In the genomic region with DNA sequence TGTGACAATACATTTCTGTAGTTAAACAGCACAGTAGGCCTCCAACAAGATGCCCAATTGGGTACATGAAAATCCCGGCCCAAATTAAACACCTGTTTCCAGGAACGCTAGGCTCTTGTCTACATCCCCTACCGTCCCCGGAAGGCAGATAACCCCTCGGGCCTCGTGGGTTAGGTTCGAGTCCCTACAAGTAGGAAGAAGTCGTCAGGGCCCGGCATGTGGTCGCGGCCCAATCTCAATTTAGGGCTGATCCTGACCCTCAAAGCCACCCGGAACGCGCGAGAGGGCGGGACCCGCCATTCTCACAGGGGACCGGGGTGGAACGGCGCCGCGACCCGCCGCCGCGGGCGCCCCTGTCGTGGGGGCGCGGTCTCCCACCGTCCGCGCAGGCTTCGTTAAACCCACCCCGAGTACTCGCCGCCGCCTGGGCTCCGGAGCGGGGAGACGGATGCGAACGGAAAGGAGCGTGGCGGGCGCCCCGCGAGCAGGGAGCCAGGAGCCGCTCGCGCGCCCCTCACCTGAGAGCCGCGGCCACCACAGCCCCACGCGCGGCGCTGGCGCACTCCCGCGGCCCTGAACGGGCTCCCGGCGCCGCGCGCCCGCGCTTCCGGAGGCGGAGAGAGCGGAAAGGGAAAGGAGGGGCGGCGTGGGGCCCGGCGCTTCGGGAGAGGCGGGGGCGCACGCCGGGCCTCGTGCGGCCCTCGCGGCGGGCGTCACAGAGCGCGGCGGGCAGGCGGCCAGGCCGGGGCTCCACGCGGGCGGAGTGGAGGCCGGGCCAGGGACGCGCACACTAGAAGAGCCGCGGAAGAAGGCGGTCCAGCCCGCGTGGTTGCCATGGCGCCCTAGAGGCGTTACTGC, we compare ENCODE assay signal across 1 cellular context.
TF ChIP-seq lines count a peak whose summit lies in the region.

Gene CFAP97, minus strand, starts transcription at position 621 of the 858 bp plus-strand sequence. CDS start 12,804 bp downstream, outside the sequence.

TF ChIP-seq in K562, 482 proteins besides CTCF, POLR2A, EP300 and RAD21 (continued from another document and continues in another):
- TF ChIP-seq, protein P1, sequence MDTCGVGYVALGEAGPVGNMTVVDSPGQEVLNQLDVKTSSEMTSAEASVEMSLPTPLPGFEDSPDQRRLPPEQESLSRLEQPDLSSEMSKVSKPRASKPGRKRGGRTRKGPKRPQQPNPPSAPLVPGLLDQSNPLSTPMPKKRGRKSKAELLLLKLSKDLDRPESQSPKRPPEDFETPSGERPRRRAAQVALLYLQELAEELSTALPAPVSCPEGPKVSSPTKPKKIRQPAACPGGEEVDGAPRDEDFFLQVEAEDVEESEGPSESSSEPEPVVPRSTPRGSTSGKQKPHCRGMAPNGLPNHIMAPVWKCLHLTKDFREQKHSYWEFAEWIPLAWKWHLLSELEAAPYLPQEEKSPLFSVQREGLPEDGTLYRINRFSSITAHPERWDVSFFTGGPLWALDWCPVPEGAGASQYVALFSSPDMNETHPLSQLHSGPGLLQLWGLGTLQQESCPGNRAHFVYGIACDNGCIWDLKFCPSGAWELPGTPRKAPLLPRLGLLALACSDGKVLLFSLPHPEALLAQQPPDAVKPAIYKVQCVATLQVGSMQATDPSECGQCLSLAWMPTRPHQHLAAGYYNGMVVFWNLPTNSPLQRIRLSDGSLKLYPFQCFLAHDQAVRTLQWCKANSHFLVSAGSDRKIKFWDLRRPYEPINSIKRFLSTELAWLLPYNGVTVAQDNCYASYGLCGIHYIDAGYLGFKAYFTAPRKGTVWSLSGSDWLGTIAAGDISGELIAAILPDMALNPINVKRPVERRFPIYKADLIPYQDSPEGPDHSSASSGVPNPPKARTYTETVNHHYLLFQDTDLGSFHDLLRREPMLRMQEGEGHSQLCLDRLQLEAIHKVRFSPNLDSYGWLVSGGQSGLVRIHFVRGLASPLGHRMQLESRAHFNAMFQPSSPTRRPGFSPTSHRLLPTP (IDR thresholded peaks at IDR 0.05; ENCODE audit: borderline replicate concordance, extremely low read depth, insufficient read length), result no peak
- peak; percentile 32; the same call in 1 of the 2 replicates for TF ChIP-seq ZBTB1 (CRISPR knock-in tag; IDR thresholded peaks at IDR 0.05; ENCODE audit: borderline replicate concordance, low read depth)
- TF ChIP-seq ZNF24 (IDR thresholded peaks at IDR 0.05), result 0 out of 2 replicates have a peak, but pooled peaks have one; percentile 9
- no peak for TF ChIP-seq SP2 (IDR thresholded peaks at IDR 0.05; ENCODE audit: extremely low read depth, low read depth, low read length, poor library complexity, severe bottlenecking)
- TF ChIP-seq ZNF449 (CRISPR knock-in tag; IDR thresholded peaks at IDR 0.05), result no peak
- TF ChIP-seq HIVEP1 (CRISPR knock-in tag; IDR thresholded peaks at IDR 0.05), result no peak
- TF ChIP-seq, protein P2, sequence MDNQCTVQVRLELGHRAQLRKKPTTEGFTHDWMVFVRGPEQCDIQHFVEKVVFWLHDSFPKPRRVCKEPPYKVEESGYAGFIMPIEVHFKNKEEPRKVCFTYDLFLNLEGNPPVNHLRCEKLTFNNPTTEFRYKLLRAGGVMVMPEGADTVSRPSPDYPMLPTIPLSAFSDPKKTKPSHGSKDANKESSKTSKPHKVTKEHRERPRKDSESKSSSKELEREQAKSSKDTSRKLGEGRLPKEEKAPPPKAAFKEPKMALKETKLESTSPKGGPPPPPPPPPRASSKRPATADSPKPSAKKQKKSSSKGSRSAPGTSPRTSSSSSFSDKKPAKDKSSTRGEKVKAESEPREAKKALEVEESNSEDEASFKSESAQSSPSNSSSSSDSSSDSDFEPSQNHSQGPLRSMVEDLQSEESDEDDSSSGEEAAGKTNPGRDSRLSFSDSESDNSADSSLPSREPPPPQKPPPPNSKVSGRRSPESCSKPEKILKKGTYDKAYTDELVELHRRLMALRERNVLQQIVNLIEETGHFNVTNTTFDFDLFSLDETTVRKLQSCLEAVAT (IDR thresholded peaks at IDR 0.05), result no peak
- 0 out of 2 replicates have a peak, but pooled peaks have one; percentile 35 for TF ChIP-seq ELF2 (CRISPR knock-in tag; IDR thresholded peaks at IDR 0.05)
- no peak for TF ChIP-seq POLR3A (IDR thresholded peaks at IDR 0.05; ENCODE audit: borderline replicate concordance, extremely low read depth, insufficient read depth, insufficient read length)
- no peak for TF ChIP-seq ZNF133 (CRISPR knock-in tag; IDR thresholded peaks at IDR 0.05)
- no peak for TF ChIP-seq ZNF79 (CRISPR knock-in tag; IDR thresholded peaks at IDR 0.05; ENCODE audit: low read depth)
- TF ChIP-seq, protein P3, sequence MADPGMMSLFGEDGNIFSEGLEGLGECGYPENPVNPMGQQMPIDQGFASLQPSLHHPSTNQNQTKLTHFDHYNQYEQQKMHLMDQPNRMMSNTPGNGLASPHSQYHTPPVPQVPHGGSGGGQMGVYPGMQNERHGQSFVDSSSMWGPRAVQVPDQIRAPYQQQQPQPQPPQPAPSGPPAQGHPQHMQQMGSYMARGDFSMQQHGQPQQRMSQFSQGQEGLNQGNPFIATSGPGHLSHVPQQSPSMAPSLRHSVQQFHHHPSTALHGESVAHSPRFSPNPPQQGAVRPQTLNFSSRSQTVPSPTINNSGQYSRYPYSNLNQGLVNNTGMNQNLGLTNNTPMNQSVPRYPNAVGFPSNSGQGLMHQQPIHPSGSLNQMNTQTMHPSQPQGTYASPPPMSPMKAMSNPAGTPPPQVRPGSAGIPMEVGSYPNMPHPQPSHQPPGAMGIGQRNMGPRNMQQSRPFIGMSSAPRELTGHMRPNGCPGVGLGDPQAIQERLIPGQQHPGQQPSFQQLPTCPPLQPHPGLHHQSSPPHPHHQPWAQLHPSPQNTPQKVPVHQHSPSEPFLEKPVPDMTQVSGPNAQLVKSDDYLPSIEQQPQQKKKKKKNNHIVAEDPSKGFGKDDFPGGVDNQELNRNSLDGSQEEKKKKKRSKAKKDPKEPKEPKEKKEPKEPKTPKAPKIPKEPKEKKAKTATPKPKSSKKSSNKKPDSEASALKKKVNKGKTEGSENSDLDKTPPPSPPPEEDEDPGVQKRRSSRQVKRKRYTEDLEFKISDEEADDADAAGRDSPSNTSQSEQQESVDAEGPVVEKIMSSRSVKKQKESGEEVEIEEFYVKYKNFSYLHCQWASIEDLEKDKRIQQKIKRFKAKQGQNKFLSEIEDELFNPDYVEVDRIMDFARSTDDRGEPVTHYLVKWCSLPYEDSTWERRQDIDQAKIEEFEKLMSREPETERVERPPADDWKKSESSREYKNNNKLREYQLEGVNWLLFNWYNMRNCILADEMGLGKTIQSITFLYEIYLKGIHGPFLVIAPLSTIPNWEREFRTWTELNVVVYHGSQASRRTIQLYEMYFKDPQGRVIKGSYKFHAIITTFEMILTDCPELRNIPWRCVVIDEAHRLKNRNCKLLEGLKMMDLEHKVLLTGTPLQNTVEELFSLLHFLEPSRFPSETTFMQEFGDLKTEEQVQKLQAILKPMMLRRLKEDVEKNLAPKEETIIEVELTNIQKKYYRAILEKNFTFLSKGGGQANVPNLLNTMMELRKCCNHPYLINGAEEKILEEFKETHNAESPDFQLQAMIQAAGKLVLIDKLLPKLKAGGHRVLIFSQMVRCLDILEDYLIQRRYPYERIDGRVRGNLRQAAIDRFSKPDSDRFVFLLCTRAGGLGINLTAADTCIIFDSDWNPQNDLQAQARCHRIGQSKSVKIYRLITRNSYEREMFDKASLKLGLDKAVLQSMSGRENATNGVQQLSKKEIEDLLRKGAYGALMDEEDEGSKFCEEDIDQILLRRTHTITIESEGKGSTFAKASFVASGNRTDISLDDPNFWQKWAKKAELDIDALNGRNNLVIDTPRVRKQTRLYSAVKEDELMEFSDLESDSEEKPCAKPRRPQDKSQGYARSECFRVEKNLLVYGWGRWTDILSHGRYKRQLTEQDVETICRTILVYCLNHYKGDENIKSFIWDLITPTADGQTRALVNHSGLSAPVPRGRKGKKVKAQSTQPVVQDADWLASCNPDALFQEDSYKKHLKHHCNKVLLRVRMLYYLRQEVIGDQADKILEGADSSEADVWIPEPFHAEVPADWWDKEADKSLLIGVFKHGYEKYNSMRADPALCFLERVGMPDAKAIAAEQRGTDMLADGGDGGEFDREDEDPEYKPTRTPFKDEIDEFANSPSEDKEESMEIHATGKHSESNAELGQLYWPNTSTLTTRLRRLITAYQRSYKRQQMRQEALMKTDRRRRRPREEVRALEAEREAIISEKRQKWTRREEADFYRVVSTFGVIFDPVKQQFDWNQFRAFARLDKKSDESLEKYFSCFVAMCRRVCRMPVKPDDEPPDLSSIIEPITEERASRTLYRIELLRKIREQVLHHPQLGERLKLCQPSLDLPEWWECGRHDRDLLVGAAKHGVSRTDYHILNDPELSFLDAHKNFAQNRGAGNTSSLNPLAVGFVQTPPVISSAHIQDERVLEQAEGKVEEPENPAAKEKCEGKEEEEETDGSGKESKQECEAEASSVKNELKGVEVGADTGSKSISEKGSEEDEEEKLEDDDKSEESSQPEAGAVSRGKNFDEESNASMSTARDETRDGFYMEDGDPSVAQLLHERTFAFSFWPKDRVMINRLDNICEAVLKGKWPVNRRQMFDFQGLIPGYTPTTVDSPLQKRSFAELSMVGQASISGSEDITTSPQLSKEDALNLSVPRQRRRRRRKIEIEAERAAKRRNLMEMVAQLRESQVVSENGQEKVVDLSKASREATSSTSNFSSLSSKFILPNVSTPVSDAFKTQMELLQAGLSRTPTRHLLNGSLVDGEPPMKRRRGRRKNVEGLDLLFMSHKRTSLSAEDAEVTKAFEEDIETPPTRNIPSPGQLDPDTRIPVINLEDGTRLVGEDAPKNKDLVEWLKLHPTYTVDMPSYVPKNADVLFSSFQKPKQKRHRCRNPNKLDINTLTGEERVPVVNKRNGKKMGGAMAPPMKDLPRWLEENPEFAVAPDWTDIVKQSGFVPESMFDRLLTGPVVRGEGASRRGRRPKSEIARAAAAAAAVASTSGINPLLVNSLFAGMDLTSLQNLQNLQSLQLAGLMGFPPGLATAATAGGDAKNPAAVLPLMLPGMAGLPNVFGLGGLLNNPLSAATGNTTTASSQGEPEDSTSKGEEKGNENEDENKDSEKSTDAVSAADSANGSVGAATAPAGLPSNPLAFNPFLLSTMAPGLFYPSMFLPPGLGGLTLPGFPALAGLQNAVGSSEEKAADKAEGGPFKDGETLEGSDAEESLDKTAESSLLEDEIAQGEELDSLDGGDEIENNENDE (IDR thresholded peaks at IDR 0.05; ENCODE audit: low read depth, low read length), result no peak
- TF ChIP-seq ZNF146 (CRISPR knock-in tag; IDR thresholded peaks at IDR 0.05; ENCODE audit: unreplicated experiment), result no peak
- TF ChIP-seq REST (CRISPR knock-in tag; IDR thresholded peaks at IDR 0.05; ENCODE audit: low read depth), result no peak
- TF ChIP-seq, protein P4, sequence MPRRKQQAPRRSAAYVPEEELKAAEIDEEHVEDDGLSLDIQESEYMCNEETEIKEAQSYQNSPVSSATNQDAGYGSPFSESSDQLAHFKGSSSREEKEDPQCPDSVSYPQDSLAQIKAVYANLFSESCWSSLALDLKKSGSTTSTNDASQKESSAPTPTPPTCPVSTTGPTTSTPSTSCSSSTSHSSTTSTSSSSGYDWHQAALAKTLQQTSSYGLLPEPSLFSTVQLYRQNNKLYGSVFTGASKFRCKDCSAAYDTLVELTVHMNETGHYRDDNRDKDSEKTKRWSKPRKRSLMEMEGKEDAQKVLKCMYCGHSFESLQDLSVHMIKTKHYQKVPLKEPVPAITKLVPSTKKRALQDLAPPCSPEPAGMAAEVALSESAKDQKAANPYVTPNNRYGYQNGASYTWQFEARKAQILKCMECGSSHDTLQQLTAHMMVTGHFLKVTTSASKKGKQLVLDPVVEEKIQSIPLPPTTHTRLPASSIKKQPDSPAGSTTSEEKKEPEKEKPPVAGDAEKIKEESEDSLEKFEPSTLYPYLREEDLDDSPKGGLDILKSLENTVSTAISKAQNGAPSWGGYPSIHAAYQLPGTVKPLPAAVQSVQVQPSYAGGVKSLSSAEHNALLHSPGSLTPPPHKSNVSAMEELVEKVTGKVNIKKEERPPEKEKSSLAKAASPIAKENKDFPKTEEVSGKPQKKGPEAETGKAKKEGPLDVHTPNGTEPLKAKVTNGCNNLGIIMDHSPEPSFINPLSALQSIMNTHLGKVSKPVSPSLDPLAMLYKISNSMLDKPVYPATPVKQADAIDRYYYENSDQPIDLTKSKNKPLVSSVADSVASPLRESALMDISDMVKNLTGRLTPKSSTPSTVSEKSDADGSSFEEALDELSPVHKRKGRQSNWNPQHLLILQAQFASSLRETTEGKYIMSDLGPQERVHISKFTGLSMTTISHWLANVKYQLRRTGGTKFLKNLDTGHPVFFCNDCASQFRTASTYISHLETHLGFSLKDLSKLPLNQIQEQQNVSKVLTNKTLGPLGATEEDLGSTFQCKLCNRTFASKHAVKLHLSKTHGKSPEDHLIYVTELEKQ (CRISPR knock-in tag; IDR thresholded peaks at IDR 0.05), result no peak
- TF ChIP-seq SMARCB1 (IDR thresholded peaks at IDR 0.05; ENCODE audit: insufficient read length, low read depth), result no peak
- no peak for TF ChIP-seq RUNX1 (IDR thresholded peaks at IDR 0.05; ENCODE audit: low read depth)
- TF ChIP-seq FOXM1 (IDR thresholded peaks at IDR 0.05; ENCODE audit: low read depth), result no peak
- TF ChIP-seq FOXM1 (CRISPR knock-in tag; IDR thresholded peaks at IDR 0.05; ENCODE audit: low read depth), result peak; percentile 26; the same call in 1 of the 2 replicates
- TF ChIP-seq ZNF232 (CRISPR knock-in tag; IDR thresholded peaks at IDR 0.05), result 0 out of 2 replicates have a peak, but pooled peaks have one; percentile 23
- no peak for TF ChIP-seq ZNF695 (CRISPR knock-in tag; IDR thresholded peaks at IDR 0.05)
- TF ChIP-seq HNRNPLL (IDR thresholded peaks at IDR 0.05; ENCODE audit: low read depth, low read length, poor library complexity, severe bottlenecking), result peak; percentile 47
